Comparison of ENCODE assay signal across 17 cellular contexts in the genomic region with DNA sequence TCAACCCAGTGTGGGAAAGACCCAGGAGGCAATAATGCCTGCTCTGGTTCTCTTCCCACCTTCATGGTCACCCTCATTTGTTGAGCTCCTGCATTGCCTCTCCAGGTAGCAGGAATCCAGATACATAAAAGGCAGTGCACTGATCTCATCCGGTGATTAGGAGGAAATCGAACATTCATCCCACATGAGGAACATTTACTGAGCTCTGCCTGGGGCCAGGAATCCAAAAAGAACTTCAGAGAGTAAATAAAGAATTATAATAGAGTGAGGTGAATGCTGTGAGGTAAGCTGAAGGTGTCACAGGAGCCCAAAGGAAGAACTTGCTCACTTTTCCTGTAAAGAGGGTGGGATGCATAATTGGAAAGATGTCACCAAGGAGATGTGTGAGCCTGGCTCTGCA.
DNase-seq lines count a peak whose midpoint lies in the region; ATAC-seq and TF ChIP-seq lines count a peak whose summit lies in the region.
"Had no signal": no experiment of that assay in that cellular context is flagged by ENCODE, and none has a peak within 500 bp of the region (broad histone marks: within the 10 kb centered on the region; RNA-seq: fewer than 3 reads in every experiment).

No MANE protein-coding gene starts in this region.

- BruUV-seq in IMR-90 (replicated peaks; lab: Mats Ljungman, UMichigan) = no TSS peak

- H3K27ac ChIP-seq in CD8-positive, alpha-beta T cell (ENCODE audit: low read depth, low read length) = no peak overlapping the region
- no peak overlapping the region for H3K27ac ChIP-seq in IMR-90 (ENCODE audit: insufficient read depth, low read length)
- H3K27ac ChIP-seq: HL-60 had no signal

- H3K9ac ChIP-seq in IMR-90 (ENCODE audit: low read depth, low read length) = no peak overlapping the region

- no peak overlapping the region for H3K4me3 Mint-ChIP-seq in CD8-positive, alpha-beta T cell
- H3K4me3 Mint-ChIP-seq in activated T-helper 17 cell treated with anti-CD3 and anti-CD28 coated beads, Interleukin-2, amount 50 U/mL, for 72 hours = no peak overlapping the region
- no peak overlapping the region for H3K4me3 Mint-ChIP-seq in stimulated activated naive B cell treated with anti-CD40 and anti-IgM and Interleukin-4, amounts not matched to agents 10 μg/mL and 1 μg/mL and 100 μg/mL, for 72 hours
- H3K4me3 Mint-ChIP-seq: CD4-positive, CD25-positive, alpha-beta regulatory T cell had no signal

- TF ChIP-seq RAD21 in IMR-90 (IDR thresholded peaks at IDR 0.05; ENCODE audit: low read length) = no peak

- TF ChIP-seq CTCF in CD8-positive, alpha-beta T cell (IDR thresholded peaks at IDR 0.05) = no peak
- TF ChIP-seq CTCF in IMR-90 (conservative IDR thresholded peaks at IDR 0.05; ENCODE audit: low read depth, low read length) = no peak

- H2BK15ac ChIP-seq in IMR-90 (ENCODE audit: low read depth, low read length) = no peak overlapping the region

- H3K4me1 Mint-ChIP-seq in CD8-positive, alpha-beta T cell (ENCODE audit: low read depth) = peaks cover 5% of the 10 kb centered on the region
- peaks cover 16% of the 10 kb centered on the region for H3K4me1 Mint-ChIP-seq in activated T-helper 17 cell treated with anti-CD3 and anti-CD28 coated beads, Interleukin-2, amount 50 U/mL, for 72 hours
- H3K4me1 Mint-ChIP-seq in stimulated activated naive B cell treated with anti-CD40 and anti-IgM and Interleukin-4, amounts not matched to agents 10 μg/mL and 1 μg/mL and 100 μg/mL, for 72 hours = peaks cover 20 to 35% of the 10 kb centered on the region in 2 donors

- peaks cover 14 to 40% of the 10 kb centered on the region in 2 experiments; a peak in 2 of 4 replicates for H3K79me1 ChIP-seq in IMR-90 (ENCODE audit: low read depth in 1 of 2, low read length in 2 of 2)

- no peak for ATAC-seq in CD8-positive, alpha-beta T cell
- no peak for ATAC-seq in IMR-90 (ENCODE audit: low read depth)
- no peak for ATAC-seq in activated T-helper 17 cell treated with anti-CD3 and anti-CD28 coated beads, Interleukin-2, amount 50 U/mL, for 72 hours (replicated peaks)
- no peak for ATAC-seq in stimulated activated naive B cell treated with anti-CD40 and anti-IgM and Interleukin-4, amounts not matched to agents 10 μg/mL and 1 μg/mL and 100 μg/mL, for 72 hours (replicated peaks)
- ATAC-seq: HCT116, K562 had no signal

- H3K56ac ChIP-seq in IMR-90 (ENCODE audit: extremely low read depth, insufficient read depth, low read length) = no peak overlapping the region

- H3K4me3 ChIP-seq in CD8-positive, alpha-beta T cell (ENCODE audit: low read depth, low read length) = no peak overlapping the region
- H3K4me3 ChIP-seq in IMR-90 (ENCODE audit: insufficient read depth, low read depth, low read length) = no peak overlapping the region
- H3K4me3 ChIP-seq: K562 had no signal

- no peaks in the 10 kb centered on the region; the same call in 1 of the 2 replicates for H4K20me1 ChIP-seq in IMR-90 (ENCODE audit: insufficient read depth, low read length)

- POLR2A ChIA-PET in CD8-positive, alpha-beta T cell (lab: Charles Lee) = no interaction called here
- POLR2A ChIA-PET in IMR-90 (lab: Charles Lee; ENCODE audit: unreplicated experiment) = no interaction called here

- peaks cover 10% of the 10 kb centered on the region for H3K9me1 ChIP-seq in IMR-90 (ENCODE audit: insufficient read depth, low read length)

- no peak overlapping the region for H4K5ac ChIP-seq in IMR-90 (ENCODE audit: low read depth, low read length)

- H4K8ac ChIP-seq in IMR-90 (ENCODE audit: low read depth in 2 of 2, low read length in 2 of 2) = no peak overlapping the region

- no peaks in the 10 kb centered on the region for H3K36me3 Mint-ChIP-seq in CD8-positive, alpha-beta T cell
- H3K36me3 Mint-ChIP-seq in activated T-helper 17 cell treated with anti-CD3 and anti-CD28 coated beads, Interleukin-2, amount 50 U/mL, for 72 hours (ENCODE audit: low read depth) = peaks cover 5% of the 10 kb centered on the region
- peaks cover 20 to 25% of the 10 kb centered on the region in 2 donors for H3K36me3 Mint-ChIP-seq in stimulated activated naive B cell treated with anti-CD40 and anti-IgM and Interleukin-4, amounts not matched to agents 10 μg/mL and 1 μg/mL and 100 μg/mL, for 72 hours
- H3K36me3 Mint-ChIP-seq: CD4-positive, CD25-positive, alpha-beta regulatory T cell had no signal

- H3K18ac ChIP-seq in IMR-90 (ENCODE audit: low read depth, low read length) = no peak overlapping the region

- CTCF ChIA-PET in CD8-positive, alpha-beta T cell (lab: Charles Lee) = interaction anchor here (1.1 to 22.4 kb wide), 6 partner anchors 8 to 308 kb away, joined by 3 to 556 read pairs (median 8); a partner anchor contains a TSS
- CTCF ChIA-PET in IMR-90 (lab: Yijun Ruan, JAX) = interaction anchor here (7.3 kb wide), 1 partner anchor 165 kb away, joined by 90 read pairs; no protein-coding TSS in a partner anchor

- intact Hi-C loops in CD8-positive, alpha-beta T cell (cut with DNase I, micrococcal nuclease) = no loop called here
- intact Hi-C loops in IMR-90 (cut with micrococcal nuclease) = loop anchor here (5.0 kb wide), 1 partner anchor 308 kb away; no protein-coding TSS in a partner anchor
- intact Hi-C loops in posterior cingulate gyrus (cut with DNase I) = no loop called here

- no peaks in the 10 kb centered on the region for H3K27me3 ChIP-seq in CD8-positive, alpha-beta T cell (ENCODE audit: insufficient read depth, low read length)
- H3K27me3 ChIP-seq in IMR-90 (ENCODE audit: control insufficient read depth, insufficient read depth, low read length) = no peaks in the 10 kb centered on the region
- H3K27me3 ChIP-seq: BE2C had no signal

- H3K4me1 ChIP-seq in CD8-positive, alpha-beta T cell (ENCODE audit: insufficient read depth, low read length) = peaks cover 4% of the 10 kb centered on the region
- H3K4me1 ChIP-seq in IMR-90 (ENCODE audit: control insufficient read depth, insufficient read depth, low read length) = peaks cover 2% of the 10 kb centered on the region; the same call in 1 of the 2 replicates

- H2BK5ac ChIP-seq in IMR-90 (ENCODE audit: low read depth, low read length, poor library complexity, severe bottlenecking) = no peak overlapping the region

- no peaks in the 10 kb centered on the region for H3K36me3 ChIP-seq in CD8-positive, alpha-beta T cell (ENCODE audit: insufficient read depth, low read length)
- no peaks in the 10 kb centered on the region for H3K36me3 ChIP-seq in IMR-90 (ENCODE audit: control insufficient read depth, insufficient read depth, low read length)
- H3K36me3 ChIP-seq: BE2C had no signal

- H3K4ac ChIP-seq in IMR-90 (ENCODE audit: low read depth, low read length) = no peak overlapping the region

- TF ChIP-seq POLR2A in IMR-90 (IDR thresholded peaks at IDR 0.05; ENCODE audit: low read depth, low read length) = no peak

- H2AFZ ChIP-seq in IMR-90 (replicated peaks; ENCODE audit: low read length, poor library complexity) = no peak overlapping the region

- WGBS in IMR-90 (ENCODE audit: extremely low coverage in 2 of 2, insufficient read length in 1 of 2), 2 experiments = no CpG with 5 or more reads among the region's 2 CpGs

- no peaks in the 10 kb centered on the region for H3K9me3 ChIP-seq in CD8-positive, alpha-beta T cell (ENCODE audit: low read length)
- no peaks in the 10 kb centered on the region for H3K9me3 ChIP-seq in IMR-90 (ENCODE audit: control insufficient read depth, insufficient read depth, low read length)
- H3K9me3 ChIP-seq: BE2C had no signal

- H4K91ac ChIP-seq in IMR-90 (ENCODE audit: insufficient read depth, low read depth, low read length) = no peak overlapping the region

- H3K27ac Mint-ChIP-seq in CD8-positive, alpha-beta T cell = peak overlapping the region; percentile 6
- H3K27ac Mint-ChIP-seq in activated T-helper 17 cell treated with anti-CD3 and anti-CD28 coated beads, Interleukin-2, amount 50 U/mL, for 72 hours = peak overlapping the region; percentile 60
- H3K27ac Mint-ChIP-seq in stimulated activated naive B cell treated with anti-CD40 and anti-IgM and Interleukin-4, amounts not matched to agents 10 μg/mL and 1 μg/mL and 100 μg/mL, for 72 hours = peak overlapping the region; percentile 31
- H3K27ac Mint-ChIP-seq: CD4-positive, CD25-positive, alpha-beta regulatory T cell had no signal

- no peak overlapping the region for H3K14ac ChIP-seq in IMR-90 (replicated peaks; ENCODE audit: low read depth, low read length)

- dilution Hi-C loops in IMR-90 (cut with HindIII; ENCODE audit: low sequenced_read_pairs, unreplicated experiment) = no loop called here

- H3K23ac ChIP-seq in IMR-90 (ENCODE audit: low read depth, low read length) = no peak overlapping the region

- no peaks in the 10 kb centered on the region for H3K9me3 Mint-ChIP-seq in CD8-positive, alpha-beta T cell
- H3K9me3 Mint-ChIP-seq in activated T-helper 17 cell treated with anti-CD3 and anti-CD28 coated beads, Interleukin-2, amount 50 U/mL, for 72 hours = no peaks in the 10 kb centered on the region
- no peaks in the 10 kb centered on the region for H3K9me3 Mint-ChIP-seq in stimulated activated naive B cell treated with anti-CD40 and anti-IgM and Interleukin-4, amounts not matched to agents 10 μg/mL and 1 μg/mL and 100 μg/mL, for 72 hours
- H3K9me3 Mint-ChIP-seq: CD4-positive, CD25-positive, alpha-beta regulatory T cell had no signal

- no peak overlapping the region for H2BK20ac ChIP-seq in IMR-90 (ENCODE audit: low read depth, low read length)

- no peak overlapping the region for H3K4me2 ChIP-seq in IMR-90 (ENCODE audit: low read depth, low read length)

- in situ Hi-C loops in IMR-90 (cut with MboI; ENCODE audit: low sequenced_read_pairs) = loop anchor here (5.0 to 25.0 kb wide), 2 partner anchors 162 to 907 kb away; no protein-coding TSS in a partner anchor

- no peak overlapping the region for H2BK120ac ChIP-seq in IMR-90 (ENCODE audit: low read depth, low read length)

- peak overlapping the region; percentile 13 for H2AK9ac ChIP-seq in IMR-90 (replicated peaks; ENCODE audit: low read depth, low read length, poor library complexity)

- H2AK5ac ChIP-seq in IMR-90 (ENCODE audit: low read depth, low read length) = no peak overlapping the region

- DNase-seq in CD8-positive, alpha-beta T cell = no peak
- no peak for DNase-seq in IMR-90
- DNase-seq in stimulated activated naive B cell treated with anti-CD40 and anti-IgM and Interleukin-4, amounts not matched to agents 10 μg/mL and 1 μg/mL and 100 μg/mL, for 72 hours = no peak
- DNase-seq in HK-2 (ENCODE audit: unreplicated experiment) = no peak
- no peak for DNase-seq in posterior cingulate gyrus
- DNase-seq: C1 segment of cervical spinal cord; CD4-positive, CD25-positive, alpha-beta regulatory T cell; DMS153; DMS79; GDM1; GOT3; H7 had no signal

- no peaks in the 10 kb centered on the region for H3K27me3 Mint-ChIP-seq in CD8-positive, alpha-beta T cell (ENCODE audit: low read depth)
- no peaks in the 10 kb centered on the region for H3K27me3 Mint-ChIP-seq in activated T-helper 17 cell treated with anti-CD3 and anti-CD28 coated beads, Interleukin-2, amount 50 U/mL, for 72 hours
- no peaks in the 10 kb centered on the region for H3K27me3 Mint-ChIP-seq in stimulated activated naive B cell treated with anti-CD40 and anti-IgM and Interleukin-4, amounts not matched to agents 10 μg/mL and 1 μg/mL and 100 μg/mL, for 72 hours

TF ChIP-seq in IMR-90, 13 proteins besides CTCF, POLR2A, EP300 and RAD21:
- TF ChIP-seq MXI1 (IDR thresholded peaks at IDR 0.05; ENCODE audit: borderline replicate concordance, low read depth, low read length) = no peak
- no peak for TF ChIP-seq MAFK (IDR thresholded peaks at IDR 0.05; ENCODE audit: low read depth, low read length)
- no peak for TF ChIP-seq MAZ (IDR thresholded peaks at IDR 0.05; ENCODE audit: borderline replicate concordance, low read depth, low read length)
TF ChIP-seq in IMR-90: peak in this region for 0.

Comparison
In these comparisons a context has a peak if more than half of its experiments do, and no peak if none do; other contexts are left out.
1. H3K27ac Mint-ChIP-seq: peak in every context shown above with its lines; median percentile 60 in activated T-helper 17 cell treated with anti-CD3 and anti-CD28 coated beads, Interleukin-2, amount 50 U/mL, for 72 hours; 31 in stimulated activated naive B cell treated with anti-CD40 and anti-IgM and Interleukin-4, amounts not matched to agents 10 μg/mL and 1 μg/mL and 100 μg/mL, for 72 hours; 6 in CD8-positive, alpha-beta T cell.